ENCODE assay signal across 1 cellular context in genomic region chr6:31414771-31415270, GRCh38.
TF ChIP-seq lines count a peak whose summit lies in the region.

No MANE protein-coding gene starts in this region.

TF ChIP-seq in HepG2, 621 proteins besides CTCF, POLR2A, EP300 and RAD21:
- TF ChIP-seq ZEB1 (IDR thresholded peaks at IDR 0.05; ENCODE audit: insufficient replicate concordance, low read depth) (no peak), HIVEP1 (CRISPR knock-in tag; IDR thresholded peaks at IDR 0.05) (0 out of 2 replicates have a peak, but pooled peaks have one; percentile 3)
